In the genomic region with DNA sequence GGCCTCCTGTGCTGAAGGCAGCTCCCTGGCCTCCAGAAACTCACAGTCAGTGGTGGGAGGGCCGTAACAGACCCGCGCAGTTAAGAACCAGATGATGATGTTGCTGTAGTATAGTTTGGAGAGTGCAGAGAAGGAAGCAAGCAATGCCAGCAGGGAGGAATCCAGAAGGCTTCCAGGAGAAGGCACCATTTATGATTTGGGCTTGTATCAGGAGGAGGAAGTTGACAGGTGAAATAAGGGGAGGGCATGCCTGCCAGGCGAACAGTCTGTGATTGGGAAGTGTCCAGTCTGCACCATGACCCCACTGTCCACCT, we compare ENCODE assay signal across 10 cellular contexts. TPM values are rescaled to one million over a fixed set of nuclear protein-coding genes. Genes with fewer than 3 reads are reported as not detected.
DNase-seq lines count a peak whose midpoint lies in the region; ATAC-seq and TF ChIP-seq lines count a peak whose summit lies in the region.
"Had no signal": no experiment of that assay in that cellular context is flagged by ENCODE, and none has a peak within 500 bp of the region (broad histone marks: within the 10 kb centered on the region; RNA-seq: fewer than 3 reads in every experiment).

No MANE protein-coding gene starts in this region.

- H3K4ac ChIP-seq in mesendoderm (ENCODE audit: low read depth, low read length): no peak overlapping the region

- POLR2A ChIA-PET in MCF 10A (lab: Yijun Ruan, JAX): no interaction called here

- BruUV-seq in MCF 10A (replicated peaks; lab: Mats Ljungman, UMichigan): no TSS peak
- no TSS peak for BruUV-seq in mammary epithelial cell (replicated peaks; lab: Mats Ljungman, UMichigan)

- no peaks in the 10 kb centered on the region for H3K9me3 Mint-ChIP-seq in MCF 10A (ENCODE audit: unreplicated experiment)

- H3K27ac Mint-ChIP-seq in MCF 10A (ENCODE audit: low read depth, unreplicated experiment): no peak overlapping the region

- no peak for TF ChIP-seq POLR2A in breast epithelium (IDR thresholded peaks at IDR 0.05)

- no peaks in the 10 kb centered on the region for H3K79me1 ChIP-seq in mesendoderm (ENCODE audit: low read length)

- 32% methylated on average over 4 of the region's 4 CpGs for WGBS in mammary epithelial cell (ENCODE audit: low coverage, missing lambda C conversion rate)
- WGBS in mesendoderm (ENCODE audit: extremely low coverage, insufficient coverage, low lambda C conversion rate): no CpG with 5 or more reads among the region's 4 CpGs

- H3K9me3 ChIP-seq in breast epithelium (no peaks in the 10 kb centered on the region), mammary epithelial cell (replicated peaks; ENCODE audit: insufficient read depth, low read length) (no peaks in the 10 kb centered on the region)

- H3K4me3 ChIP-seq in breast epithelium (peak overlapping the region in 2 of 3 donors; percentile 42 to 63), mammary epithelial cell (replicated peaks in 1 of 3; ENCODE audit: insufficient read depth in 1 of 3, low read depth in 2 of 3, low read length in 3 of 3) (no peak overlapping the region), mesendoderm (ENCODE audit: low read length) (no peak overlapping the region)

- no peak for ATAC-seq in HG02884 (IDR thresholded peaks at IDR 0.05; ENCODE audit: unreplicated experiment)

- H4K20me1 ChIP-seq in mammary epithelial cell (ENCODE audit: insufficient read depth, low read length): no peaks in the 10 kb centered on the region

- H3K4me1 Mint-ChIP-seq in MCF 10A (ENCODE audit: insufficient read depth, unreplicated experiment): peaks cover 31% of the 10 kb centered on the region

- dilution Hi-C loops in mammary epithelial cell (cut with HindIII; ENCODE audit: low sequenced_read_pairs): no loop called here

- intact Hi-C loops in breast epithelium (cut with DNase I; ENCODE audit: low total_unique reads): no loop called here
- intact Hi-C loops in MCF 10A (cut with micrococcal nuclease): no loop called here
- intact Hi-C loops in mammary epithelial cell (cut with micrococcal nuclease): no loop called here

- peak overlapping the region in 1 of 2 donors; percentile 40 for H3K27ac ChIP-seq in breast epithelium
- H3K27ac ChIP-seq in mammary epithelial cell (ENCODE audit: insufficient read depth, low read depth, low read length): no peak overlapping the region
- H3K27ac ChIP-seq in mesendoderm (ENCODE audit: low read depth, low read length): no peak overlapping the region
- H3K27ac ChIP-seq: C4-2B had no signal

- H3K36me3 ChIP-seq in breast epithelium: no peaks in the 10 kb centered on the region
- no peaks in the 10 kb centered on the region for H3K36me3 ChIP-seq in mammary epithelial cell (ENCODE audit: insufficient read depth, low read length)
- H3K36me3 ChIP-seq in mesendoderm (ENCODE audit: control insufficient read depth, insufficient read depth, low read length): no peaks in the 10 kb centered on the region

- no peak overlapping the region for H2BK5ac ChIP-seq in mesendoderm (ENCODE audit: low read length)

- H3K4me3 Mint-ChIP-seq in MCF 10A (ENCODE audit: unreplicated experiment): no peak overlapping the region

- DNase-seq in breast epithelium (ENCODE audit: low spot score in 2 of 2): no peak
- no peak for DNase-seq in MCF 10A (ENCODE audit: unreplicated experiment)
- DNase-seq in mammary epithelial cell: no peak
- DNase-seq in mesendoderm: no peak
- no peak for DNase-seq in NCI-H446 treated with DMSO at 0.1 percent for 48 hours (lab: John Stamatoyannopoulos, UW)
- no peak for DNase-seq in NOMO-1 treated with DMSO at 0.1 percent for 48 hours (lab: John Stamatoyannopoulos, UW; ENCODE audit: unreplicated experiment)
- no peak for DNase-seq in NCI-H510A treated with DMSO at 0.1 percent for 48 hours (lab: John Stamatoyannopoulos, UW)
- DNase-seq: dermis blood vessel endothelial cell had no signal

- no peak overlapping the region for H4K5ac ChIP-seq in mesendoderm (ENCODE audit: low read length)

- peak overlapping the region; percentile 60 for H3K23ac ChIP-seq in mesendoderm (ENCODE audit: low read length)

- no peak overlapping the region for H4K8ac ChIP-seq in mesendoderm (ENCODE audit: low read depth, low read length)

- in situ Hi-C loops in mammary epithelial cell (cut with MboI; ENCODE audit: low sequenced_read_pairs in 2 of 2): loop anchor here in 1 of 2 donors (25.0 kb wide), 1 partner anchor 569 kb away; no protein-coding TSS in a partner anchor

- CTCF ChIA-PET in MCF 10A (lab: Yijun Ruan, JAX) (interaction anchor here (3.9 kb wide), 1 partner anchor 107 kb away, joined by 10 read pairs; no protein-coding TSS in a partner anchor), mammary epithelial cell (lab: Charles Lee; ENCODE audit: low non-redundant PET) (no interaction called here)

- H2AFZ ChIP-seq in mammary epithelial cell (ENCODE audit: low read depth, low read length): peak overlapping the region; percentile 58

- H3K4me1 ChIP-seq in breast epithelium (no peaks in the 10 kb centered on the region), mammary epithelial cell (ENCODE audit: insufficient read depth, low read length) (peaks cover 41% of the 10 kb centered on the region), mesendoderm (ENCODE audit: control insufficient read depth, low read depth, low read length) (peaks cover 4% of the 10 kb centered on the region)

- no peaks in the 10 kb centered on the region for H3K36me3 Mint-ChIP-seq in MCF 10A (ENCODE audit: insufficient read depth, unreplicated experiment)

- H2AK5ac ChIP-seq in mesendoderm (ENCODE audit: low read length): no peak overlapping the region

- H3K79me2 ChIP-seq in mammary epithelial cell (ENCODE audit: insufficient read depth, low read length): no peaks in the 10 kb centered on the region
- H3K79me2 ChIP-seq in mesendoderm (ENCODE audit: control insufficient read depth, insufficient read depth, low read length): no peaks in the 10 kb centered on the region

- no peak overlapping the region for H2BK15ac ChIP-seq in mesendoderm (replicated peaks; ENCODE audit: low read depth)

- no peaks in the 10 kb centered on the region for H3K27me3 ChIP-seq in breast epithelium
- H3K27me3 ChIP-seq in mammary epithelial cell (ENCODE audit: insufficient read depth, low read length): no peaks in the 10 kb centered on the region
- H3K27me3 ChIP-seq in mesendoderm (ENCODE audit: insufficient read depth, low read length, poor library complexity): no peaks in the 10 kb centered on the region

- H3K27me3 Mint-ChIP-seq in MCF 10A (ENCODE audit: insufficient read depth, unreplicated experiment): no peaks in the 10 kb centered on the region

- H3K56ac ChIP-seq in mesendoderm (ENCODE audit: low read length): peak overlapping the region; percentile 84

- TF ChIP-seq CTCF in breast epithelium (IDR thresholded peaks at IDR 0.05) (no peak), MCF 10A (IDR thresholded peaks at IDR 0.05; ENCODE audit: unreplicated experiment) (no peak), mammary epithelial cell (conservative IDR thresholded peaks at IDR 0.05 in 1 of 2, IDR thresholded peaks at IDR 0.05 in 1 of 2; ENCODE audit: extremely low read depth in 1 of 2, insufficient read depth in 1 of 2, low read depth in 1 of 2, low read length in 2 of 2) (no peak)

- no peak overlapping the region for H2BK120ac ChIP-seq in mesendoderm (ENCODE audit: low read depth, low read length)

- no peak overlapping the region for H3K18ac ChIP-seq in mesendoderm (ENCODE audit: low read length)

- H3K4me2 ChIP-seq in mammary epithelial cell (ENCODE audit: insufficient read depth, low read depth, low read length) (peak overlapping the region; percentile 25), mesendoderm (ENCODE audit: low read length) (peak overlapping the region; percentile 80)

- no peak overlapping the region for H3K9ac ChIP-seq in mammary epithelial cell (ENCODE audit: insufficient read depth, low read length)
- H3K9ac ChIP-seq in mesendoderm (ENCODE audit: low read length): peak overlapping the region; percentile 54

RNA-seq across cellular contexts. Expression of gene BAK1, which starts 13.3 kb away (rescaled TPM):
- total RNA-seq in breast epithelium: 10 to 100 TPM in 1 of 3 donors, 1 to 10 TPM in 2; 6.7 to 11.1 (median 7.0) TPM
- 45.8 and 57.7 TPM in 2 replicates for total RNA-seq in MCF 10A (2022)
- total RNA-seq in mammary epithelial cell: 10 to 100 TPM; 41.0 to 70.6 TPM
- polyA plus RNA-seq in mammary epithelial cell: 62.0 TPM
- 81.7 TPM for polyA minus RNA-seq in mammary epithelial cell
- polyA plus RNA-seq in mesendoderm (2013, experiment 1 of 2): 20.5 TPM
- polyA plus RNA-seq in mesendoderm (2013, experiment 2 of 2): 21.1 TPM

RNA-seq across cellular contexts. Expression of gene ITPR3, which starts 27.8 kb away (rescaled TPM):
- 10 to 100 TPM; 18.4 to 40.0 (median 27.7) TPM for total RNA-seq in breast epithelium
- 86.9 and 109 TPM in 2 replicates for total RNA-seq in MCF 10A (2022)
- 100 to 1,000 TPM; 125 to 155 TPM for total RNA-seq in mammary epithelial cell
- polyA plus RNA-seq in mammary epithelial cell: 106 TPM
- 270 TPM for polyA minus RNA-seq in mammary epithelial cell
- 9.8 TPM for polyA plus RNA-seq in mesendoderm (2013, experiment 1 of 2)
- 9.6 TPM for polyA plus RNA-seq in mesendoderm (2013, experiment 2 of 2)

Comparison
In these comparisons a context has a peak if more than half of its experiments do, and no peak if none do; other contexts are left out.
1. H3K4me3 ChIP-seq: peak in breast epithelium (2 of 3); none in mammary epithelial cell (0 of 3) and mesendoderm (single experiment).